Comparison of ENCODE assay signal across 21 cellular contexts in the genomic region with DNA sequence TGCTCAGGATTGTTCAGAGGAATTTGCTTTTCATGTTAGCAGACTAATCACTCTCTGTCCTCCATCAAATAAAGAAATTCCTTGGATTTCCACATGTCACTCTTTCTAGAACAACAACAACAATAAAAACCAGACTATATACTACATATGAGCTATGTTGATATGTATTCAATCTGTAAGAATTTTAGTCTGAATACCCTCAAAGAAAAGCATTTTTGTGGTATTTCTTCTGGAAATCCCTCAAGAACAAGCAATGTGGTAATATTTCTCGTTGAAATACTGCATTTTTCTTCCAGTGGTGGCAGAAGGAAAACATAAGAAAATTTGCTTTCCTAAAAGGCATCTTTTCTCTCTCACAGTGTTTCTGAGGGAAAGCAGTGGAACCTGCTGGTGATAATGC.
"Had no signal": no experiment of that assay in that cellular context is flagged by ENCODE, and none has a peak within 500 bp of the region (broad histone marks: within the 10 kb centered on the region; RNA-seq: fewer than 3 reads in every experiment).

No MANE protein-coding gene starts in this region.

- H3K36me3 ChIP-seq: heart left ventricle, pancreas, suprapubic skin, thyroid gland had no signal

- H3K27me3 ChIP-seq: suprapubic skin, thyroid gland had no signal

- H3K27ac ChIP-seq: heart left ventricle, pancreas, suprapubic skin, thyroid gland had no signal

- H3K4me3 ChIP-seq: heart left ventricle, pancreas, smooth muscle cell, suprapubic skin, thyroid gland had no signal

- ATAC-seq: esophagus mucosa; heart left ventricle; pancreas; right cardiac atrium; stimulated activated effector memory CD8-positive, alpha-beta T cell treated with anti-CD3 and anti-CD28 coated beads, Interleukin-12 subunit alpha, Interleukin-12 subunit beta, amount 100 ng/mL, for 72 hours; stimulated activated naive CD8-positive, alpha-beta T cell treated with anti-CD3 and anti-CD28 coated beads, Interleukin-15, Interleukin-2, amounts not matched to agents 100 U/mL and 50 U/mL, for 24 hours had no signal

- H3K9me3 ChIP-seq: heart left ventricle, pancreas, suprapubic skin, thyroid gland had no signal

- H3K36me3 Mint-ChIP-seq: naive B cell; stimulated activated effector memory CD8-positive, alpha-beta T cell treated with anti-CD3 and anti-CD28 coated beads, Interleukin-12 subunit alpha, Interleukin-12 subunit beta, amount 100 ng/mL, for 72 hours; type B pancreatic cell had no signal

- H3K4me1 ChIP-seq: heart left ventricle, pancreas, suprapubic skin, thyroid gland had no signal

- DNase-seq: cortex of kidney; effector memory CD4-positive, alpha-beta T cell; heart left ventricle; hippocampal formation; kidney glomerular epithelial cell; mesendoderm; naive B cell; occipital lobe; pancreas; right cardiac atrium; stimulated activated CD4-positive, alpha-beta T cell treated with anti-CD3 and anti-CD28 coated beads, Interleukin-2, amount 100 ng/mL, for 48 hours; stimulated activated CD8-positive, alpha-beta memory T cell treated with anti-CD3 and anti-CD28 coated beads, Interleukin-4, amount 100 ng/mL, for 48 hours; stimulated activated naive CD8-positive, alpha-beta T cell treated with anti-CD3 and anti-CD28 coated beads, Interleukin-15, Interleukin-2, amounts not matched to agents 100 U/mL and 50 U/mL, for 24 hours; thyroid gland had no signal

- H3K4me3 Mint-ChIP-seq: naive B cell; nephron; stimulated activated effector memory CD8-positive, alpha-beta T cell treated with anti-CD3 and anti-CD28 coated beads, Interleukin-12 subunit alpha, Interleukin-12 subunit beta, amount 100 ng/mL, for 72 hours; type B pancreatic cell had no signal

- H3K9me3 Mint-ChIP-seq: naive B cell; nephron; stimulated activated effector memory CD8-positive, alpha-beta T cell treated with anti-CD3 and anti-CD28 coated beads, Interleukin-12 subunit alpha, Interleukin-12 subunit beta, amount 100 ng/mL, for 72 hours; type B pancreatic cell had no signal

- H3K4me1 Mint-ChIP-seq: naive B cell; stimulated activated effector memory CD8-positive, alpha-beta T cell treated with anti-CD3 and anti-CD28 coated beads, Interleukin-12 subunit alpha, Interleukin-12 subunit beta, amount 100 ng/mL, for 72 hours had no signal

- H3K27ac Mint-ChIP-seq: naive B cell; progenitor cell of endocrine pancreas; stimulated activated effector memory CD8-positive, alpha-beta T cell treated with anti-CD3 and anti-CD28 coated beads, Interleukin-12 subunit alpha, Interleukin-12 subunit beta, amount 100 ng/mL, for 72 hours; type B pancreatic cell had no signal
